ENCODE assay signal across 22 cellular contexts in the genomic region with DNA sequence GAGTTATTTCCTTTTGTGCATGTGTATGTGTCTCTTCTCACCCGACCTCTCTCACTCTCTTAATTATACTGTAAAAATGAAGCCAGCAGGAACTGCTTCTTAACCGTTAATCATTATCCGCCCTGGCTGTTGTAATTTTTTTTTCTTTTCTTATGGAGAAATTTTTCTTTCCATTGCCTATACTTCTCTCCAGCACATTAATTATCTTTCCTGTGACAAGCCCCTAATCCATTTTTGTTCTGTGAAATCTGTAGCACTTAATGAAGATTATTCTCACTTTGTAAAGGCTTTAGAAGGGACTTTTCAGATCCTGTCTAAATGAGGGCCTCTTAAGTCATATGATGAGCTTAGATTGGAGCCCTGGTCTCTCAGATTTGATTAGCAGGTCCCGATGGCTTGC.
DNase-seq lines count a peak whose midpoint lies in the region; ATAC-seq, FAIRE-seq and TF ChIP-seq lines count a peak whose summit lies in the region.
"Had no signal": no experiment of that assay in that cellular context is flagged by ENCODE, and none has a peak within 500 bp of the region (broad histone marks: within the 10 kb centered on the region; RNA-seq: fewer than 3 reads in every experiment).

No MANE protein-coding gene starts in this region.

- CTCF ChIA-PET in A549 (lab: Yijun Ruan, JAX) (interaction anchor here (0.9 to 1.4 kb wide), 2 partner anchors 19 to 122 kb away, joined by 4 to 5 read pairs; no protein-coding TSS in a partner anchor), IMR-90 (lab: Yijun Ruan, JAX) (no interaction called here)
- CTCF ChIA-PET in CD8-positive, alpha-beta memory T cell (lab: Charles Lee) = no interaction called here

- H3K9me1 ChIP-seq in IMR-90 (ENCODE audit: insufficient read depth, low read length) = no peaks in the 10 kb centered on the region

- no peak overlapping the region for H3K18ac ChIP-seq in IMR-90 (ENCODE audit: low read depth, low read length)
- no peak overlapping the region for H3K18ac ChIP-seq in mesendoderm (ENCODE audit: low read length)

- H3K36me3 Mint-ChIP-seq in CD8-positive, alpha-beta memory T cell = no peaks in the 10 kb centered on the region
- H3K36me3 Mint-ChIP-seq: CD4-positive, alpha-beta memory T cell; stimulated activated naive B cell treated with anti-CD40 and anti-IgM and Interleukin-4, amounts not matched to agents 10 μg/mL and 1 μg/mL and 100 μg/mL, for 72 hours had no signal

- H2BK20ac ChIP-seq in IMR-90 (ENCODE audit: low read depth, low read length) = no peak overlapping the region

- WGBS in A549 (ENCODE audit: missing lambda C conversion rate) = 54% methylated on average over 4 of the region's 4 CpGs
- 100% methylated on average over 1 of the region's 4 CpGs; no CpG with 5 or more reads in 1 of the 2 experiments for WGBS in IMR-90 (ENCODE audit: extremely low coverage in 2 of 2, insufficient read length in 1 of 2), 2 experiments
- no CpG with 5 or more reads among the region's 4 CpGs for WGBS in mesendoderm (ENCODE audit: extremely low coverage, insufficient coverage, low lambda C conversion rate)
- WGBS in upper lobe of left lung, 2 donors = 53 to 59% methylated on average over 4 of the region's 4 CpGs

- no peak for FAIRE-seq in A549 (lab: Jason Lieb, UNC)
- FAIRE-seq: H1, K562, keratinocyte had no signal

- H4K8ac ChIP-seq in IMR-90 (ENCODE audit: low read depth in 2 of 2, low read length in 2 of 2) (no peak overlapping the region), mesendoderm (ENCODE audit: low read depth, low read length) (no peak overlapping the region)

- no peak overlapping the region for H4K91ac ChIP-seq in IMR-90 (ENCODE audit: insufficient read depth, low read depth, low read length)

- H3K4me1 ChIP-seq in A549 = peaks cover 18% of the 10 kb centered on the region
- peaks cover 3% of the 10 kb centered on the region for H3K4me1 ChIP-seq in IMR-90 (ENCODE audit: control insufficient read depth, insufficient read depth, low read length)
- no peaks in the 10 kb centered on the region for H3K4me1 ChIP-seq in mesendoderm (ENCODE audit: control insufficient read depth, low read depth, low read length)
- H3K4me1 ChIP-seq in upper lobe of left lung = no peaks in the 10 kb centered on the region
- H3K4me1 ChIP-seq in CD8-positive, alpha-beta memory T cell (ENCODE audit: insufficient read depth, low read length) = no peaks in the 10 kb centered on the region
- H3K4me1 ChIP-seq: transverse colon had no signal

- H3K4me1 Mint-ChIP-seq in CD8-positive, alpha-beta memory T cell = no peaks in the 10 kb centered on the region
- H3K4me1 Mint-ChIP-seq: activated CD4-positive, alpha-beta T cell treated with anti-CD3 and anti-CD28 coated beads, Interleukin-2, amount 10 ng/mL, durations not matched to agents 24 days and 14 days; CD4-positive, alpha-beta memory T cell; central memory CD8-positive, alpha-beta T cell; stimulated activated naive B cell treated with anti-CD40 and anti-IgM and Interleukin-4, amounts not matched to agents 10 μg/mL and 1 μg/mL and 100 μg/mL, for 72 hours had no signal

- H3K56ac ChIP-seq in IMR-90 (ENCODE audit: extremely low read depth, insufficient read depth, low read length) (no peak overlapping the region), mesendoderm (ENCODE audit: low read length) (no peak overlapping the region)

- H3K79me1 ChIP-seq in IMR-90 (ENCODE audit: low read depth in 1 of 2, low read length in 2 of 2) (no peaks in the 10 kb centered on the region), mesendoderm (ENCODE audit: low read length) (no peaks in the 10 kb centered on the region)

- no peaks in the 10 kb centered on the region for H4K20me1 ChIP-seq in IMR-90 (ENCODE audit: insufficient read depth, low read length)

- 0 out of 2 replicates have a peak overlapping the region, but pooled peaks have one; percentile 25 for H3K14ac ChIP-seq in IMR-90 (replicated peaks; ENCODE audit: low read depth, low read length)

- in situ Hi-C loops in IMR-90 (cut with MboI; ENCODE audit: low sequenced_read_pairs) = no loop called here

- H3K4me3 Mint-ChIP-seq in CD8-positive, alpha-beta memory T cell = no peak overlapping the region
- H3K4me3 Mint-ChIP-seq: activated CD4-positive, alpha-beta T cell treated with anti-CD3 and anti-CD28 coated beads, Interleukin-2, amount 10 ng/mL, durations not matched to agents 24 days and 14 days; CD4-positive, alpha-beta memory T cell; central memory CD8-positive, alpha-beta T cell; stimulated activated naive B cell treated with anti-CD40 and anti-IgM and Interleukin-4, amounts not matched to agents 10 μg/mL and 1 μg/mL and 100 μg/mL, for 72 hours had no signal

- H4K5ac ChIP-seq in IMR-90 (ENCODE audit: low read depth, low read length) = no peak overlapping the region; the same call in 1 of the 2 replicates
- no peak overlapping the region for H4K5ac ChIP-seq in mesendoderm (ENCODE audit: low read length)

- peak overlapping the region; percentile 8; the same call in 1 of the 2 replicates for H3K4ac ChIP-seq in IMR-90 (ENCODE audit: low read depth, low read length)
- no peak overlapping the region for H3K4ac ChIP-seq in mesendoderm (ENCODE audit: low read depth, low read length)

- H2AK9ac ChIP-seq in IMR-90 (replicated peaks; ENCODE audit: low read depth, low read length, poor library complexity) = no peak overlapping the region

- TF ChIP-seq RAD21 in A549 (conservative IDR thresholded peaks at IDR 0.05 in 1 of 2, IDR thresholded peaks at IDR 0.05 in 1 of 2) (no peak), IMR-90 (IDR thresholded peaks at IDR 0.05; ENCODE audit: low read length) (no peak)

- dilution Hi-C loops in IMR-90 (cut with HindIII; ENCODE audit: low sequenced_read_pairs, unreplicated experiment) = no loop called here

- H2BK5ac ChIP-seq in IMR-90 (ENCODE audit: low read depth, low read length, poor library complexity, severe bottlenecking) (no peak overlapping the region), mesendoderm (ENCODE audit: low read length) (no peak overlapping the region)

- BruUV-seq in IMR-90 (replicated peaks; lab: Mats Ljungman, UMichigan) = no TSS peak

- no peaks in the 10 kb centered on the region for H3K36me3 ChIP-seq in IMR-90 (ENCODE audit: control insufficient read depth, insufficient read depth, low read length)
- H3K36me3 ChIP-seq in WERI-Rb-1 = no peaks in the 10 kb centered on the region
- no peaks in the 10 kb centered on the region for H3K36me3 ChIP-seq in mesendoderm (ENCODE audit: control insufficient read depth, insufficient read depth, low read length)
- no peaks in the 10 kb centered on the region for H3K36me3 ChIP-seq in upper lobe of left lung
- no peaks in the 10 kb centered on the region for H3K36me3 ChIP-seq in CD8-positive, alpha-beta memory T cell (ENCODE audit: insufficient read depth, low read length)
- H3K36me3 ChIP-seq: transverse colon had no signal

- ATAC-seq in A549 = no peak
- ATAC-seq in IMR-90 (ENCODE audit: low read depth) = no peak
- ATAC-seq in upper lobe of left lung (ENCODE audit: low FRiP score in 2 of 2) = no peak
- ATAC-seq in GM21381 (IDR thresholded peaks at IDR 0.05; ENCODE audit: unreplicated experiment) = no peak
- ATAC-seq in HG02840 (IDR thresholded peaks at IDR 0.05; ENCODE audit: low FRiP score, unreplicated experiment) = no peak
- ATAC-seq: K562; stimulated activated naive B cell treated with anti-CD40 and anti-IgM and Interleukin-4, amounts not matched to agents 10 μg/mL and 1 μg/mL and 100 μg/mL, for 72 hours had no signal

- H2BK15ac ChIP-seq in IMR-90 (ENCODE audit: low read depth, low read length) = no peak overlapping the region
- peak overlapping the region; percentile 74 for H2BK15ac ChIP-seq in mesendoderm (replicated peaks; ENCODE audit: low read depth)

- H3K4me2 ChIP-seq in A549 (peak overlapping the region; percentile 56), IMR-90 (ENCODE audit: low read depth, low read length) (peak overlapping the region; percentile 33; the same call in 1 of the 2 replicates), mesendoderm (ENCODE audit: low read length) (no peak overlapping the region)

- intact Hi-C loops in IMR-90 (cut with micrococcal nuclease) = loop anchor here (2.0 kb wide), 1 partner anchor 16 kb away; no protein-coding TSS in a partner anchor

- no peak overlapping the region for H2AFZ ChIP-seq in IMR-90 (replicated peaks; ENCODE audit: low read length, poor library complexity)

- DNase-seq in A549 (ENCODE audit: low read depth in 1 of 2, low spot score in 1 of 2) (no peak), IMR-90 (no peak), WERI-Rb-1 (peak; percentile 40), mesendoderm (no peak), upper lobe of left lung (no peak)
- no peak for DNase-seq in CD8-positive, alpha-beta memory T cell
- DNase-seq: activated CD4-positive, alpha-beta T cell treated with anti-CD3 and anti-CD28 coated beads, Interleukin-2, amount 10 ng/mL, durations not matched to agents 24 days and 14 days; activated CD8-positive, alpha-beta memory T cell treated with anti-CD3 and anti-CD28 coated beads, Interleukin-2, amount 50 U/mL, for 4 hours; activated gamma-delta T cell; CD4-positive, alpha-beta memory T cell; hippocampal formation; NCI-H2107; NK-92 treated with Interleukin-12 subunit alpha and Interleukin-12 subunit beta, amount 100 ng/mL, for 24 hours; stimulated activated naive B cell treated with anti-CD40 and anti-IgM and Interleukin-4, amounts not matched to agents 10 μg/mL and 1 μg/mL and 100 μg/mL, for 72 hours; SW 1271; transverse colon had no signal

- peak overlapping the region; percentile 11 to 46; a peak in 3 of 6 replicates for H3K27ac ChIP-seq in A549
- H3K27ac ChIP-seq in IMR-90 (ENCODE audit: insufficient read depth, low read length) = no peak overlapping the region
- peak overlapping the region; percentile 78 for H3K27ac ChIP-seq in WERI-Rb-1
- no peak overlapping the region for H3K27ac ChIP-seq in mesendoderm (ENCODE audit: low read depth, low read length)
- H3K27ac ChIP-seq in upper lobe of left lung = no peak overlapping the region
- H3K27ac ChIP-seq in CD8-positive, alpha-beta memory T cell (ENCODE audit: low read depth, low read length) = no peak overlapping the region
- H3K27ac ChIP-seq: transverse colon had no signal

- H3K23ac ChIP-seq in IMR-90 (ENCODE audit: low read depth, low read length) (no peak overlapping the region), mesendoderm (ENCODE audit: low read length) (no peak overlapping the region)

- H3K27me3 ChIP-seq in IMR-90 (ENCODE audit: control insufficient read depth, insufficient read depth, low read length) (no peaks in the 10 kb centered on the region), WERI-Rb-1 (ENCODE audit: insufficient read depth, low read depth, severe bottlenecking) (no peaks in the 10 kb centered on the region), mesendoderm (ENCODE audit: insufficient read depth, low read length, poor library complexity) (no peaks in the 10 kb centered on the region), upper lobe of left lung (no peaks in the 10 kb centered on the region)
- H3K27me3 ChIP-seq in CD8-positive, alpha-beta memory T cell (ENCODE audit: insufficient read depth, low read length, poor library complexity, severe bottlenecking) = no peaks in the 10 kb centered on the region
- H3K27me3 ChIP-seq: transverse colon had no signal

- H2BK120ac ChIP-seq in IMR-90 (ENCODE audit: low read depth, low read length) (0 out of 2 replicates have a peak overlapping the region, but pooled peaks have one; percentile 8), mesendoderm (ENCODE audit: low read depth, low read length) (no peak overlapping the region)

- H3K9me3 ChIP-seq in A549 (peaks cover 8% of the 10 kb centered on the region; the same call in 2 of the 3 replicates), IMR-90 (ENCODE audit: control insufficient read depth, insufficient read depth, low read length) (no peaks in the 10 kb centered on the region; the same call in 1 of the 2 replicates), WERI-Rb-1 (ENCODE audit: severe bottlenecking) (peaks cover under 1% of the 10 kb centered on the region), upper lobe of left lung (no peaks in the 10 kb centered on the region)
- H3K9me3 ChIP-seq in CD8-positive, alpha-beta memory T cell (ENCODE audit: low read length) = no peaks in the 10 kb centered on the region
- H3K9me3 ChIP-seq: transverse colon had no signal

- TF ChIP-seq CTCF in A549 (IDR thresholded peaks at IDR 0.05) (no peak), IMR-90 (conservative IDR thresholded peaks at IDR 0.05; ENCODE audit: low read depth, low read length) (no peak), WERI-Rb-1 (IDR thresholded peaks at IDR 0.05; ENCODE audit: low read depth, low read length) (no peak), upper lobe of left lung (IDR thresholded peaks at IDR 0.05) (no peak)

- peaks cover 0 to 3% of the 10 kb centered on the region in 2 donors for H3K27me3 Mint-ChIP-seq in CD8-positive, alpha-beta memory T cell

- no peaks in the 10 kb centered on the region for H3K79me2 ChIP-seq in mesendoderm (ENCODE audit: control insufficient read depth, insufficient read depth, low read length)

- H3K9me3 Mint-ChIP-seq in CD8-positive, alpha-beta memory T cell = peaks cover 0 to 4% (median under 1%) of the 10 kb centered on the region in 5 donors
- H3K9me3 Mint-ChIP-seq: activated CD4-positive, alpha-beta T cell treated with anti-CD3 and anti-CD28 coated beads, Interleukin-2, amount 10 ng/mL, durations not matched to agents 24 days and 14 days had no signal

- no peak overlapping the region for H2AK5ac ChIP-seq in IMR-90 (ENCODE audit: low read depth, low read length)
- H2AK5ac ChIP-seq in mesendoderm (ENCODE audit: low read length) = no peak overlapping the region

- no peak overlapping the region for H3K4me3 ChIP-seq in A549
- no peak overlapping the region for H3K4me3 ChIP-seq in IMR-90 (ENCODE audit: insufficient read depth, low read depth, low read length)
- no peak overlapping the region; the same call in 1 of the 2 replicates for H3K4me3 ChIP-seq in WERI-Rb-1 (ENCODE audit: low read depth, low read length)
- no peak overlapping the region for H3K4me3 ChIP-seq in mesendoderm (ENCODE audit: low read length)
- no peak overlapping the region for H3K4me3 ChIP-seq in upper lobe of left lung
- H3K4me3 ChIP-seq in CD8-positive, alpha-beta memory T cell (ENCODE audit: low read length) = no peak overlapping the region
- H3K4me3 ChIP-seq: K562, transverse colon had no signal

- TF ChIP-seq POLR2A in A549 (IDR thresholded peaks at IDR 0.05; ENCODE audit: low read length) (no peak), IMR-90 (IDR thresholded peaks at IDR 0.05; ENCODE audit: low read depth, low read length) (no peak), upper lobe of left lung (IDR thresholded peaks at IDR 0.05) (no peak)

- POLR2A ChIA-PET in A549 (lab: Yijun Ruan, JAX) = no interaction called here
- POLR2A ChIA-PET in IMR-90 (lab: Charles Lee; ENCODE audit: unreplicated experiment) = interaction anchor here (0.6 to 1.6 kb wide), 2 partner anchors 60 to 81 kb away, joined by 3 to 5 read pairs; a partner anchor contains a TSS
- POLR2A ChIA-PET in CD8-positive, alpha-beta memory T cell (lab: Charles Lee) = no interaction called here

- H3K9ac ChIP-seq in IMR-90 (ENCODE audit: low read depth, low read length) = no peak overlapping the region
- no peak overlapping the region for H3K9ac ChIP-seq in mesendoderm (ENCODE audit: low read length)

- TF ChIP-seq EP300 in A549 (IDR thresholded peaks at IDR 0.05) (no peak), upper lobe of left lung (IDR thresholded peaks at IDR 0.05) (no peak)

- no peak overlapping the region for H3K27ac Mint-ChIP-seq in CD8-positive, alpha-beta memory T cell
- H3K27ac Mint-ChIP-seq: activated CD4-positive, alpha-beta T cell treated with anti-CD3 and anti-CD28 coated beads, Interleukin-2, amount 10 ng/mL, durations not matched to agents 24 days and 14 days; stimulated activated naive B cell treated with anti-CD40 and anti-IgM and Interleukin-4, amounts not matched to agents 10 μg/mL and 1 μg/mL and 100 μg/mL, for 72 hours had no signal

Comparison
In these comparisons a context has a peak if more than half of its experiments do, and no peak if none do; other contexts are left out.
1. H3K27ac ChIP-seq: peak in A549 (2 of 2) and WERI-Rb-1 (single experiment); none in IMR-90 (single experiment), mesendoderm (single experiment), upper lobe of left lung (0 of 4) and CD8-positive, alpha-beta memory T cell (single experiment).